ENCODE assay signal across 20 cellular contexts in genomic region chr17:73691321-73691766, GRCh38. TPM values are rescaled to one million over a fixed set of nuclear protein-coding genes. Genes with fewer than 3 reads are reported as not detected.
"Had no signal": no experiment of that assay in that cellular context is flagged by ENCODE, and none has a peak within 500 bp of the region (broad histone marks: within the 10 kb centered on the region; RNA-seq: fewer than 3 reads in every experiment).

No MANE protein-coding gene starts in this region.

- H3K4me1 ChIP-seq: adrenal gland, prostate gland, tibial nerve had no signal

- H3K4me3 Mint-ChIP-seq: activated T-helper 17 cell treated with anti-CD3 and anti-CD28 coated beads, Interleukin-2, amount 50 U/mL, for 72 hours; dendritic cell treated with granulocyte-macrophage colony-stimulating factor and Interleukin-4, amounts not matched to agents 40 ng/mL and 50 ng/mL, for 4 days; stimulated activated naive CD8-positive, alpha-beta T cell treated with anti-CD3 and anti-CD28 coated beads, Interleukin-15, Interleukin-2, amounts not matched to agents 100 ng/mL and 50 ng/mL, for 24 hours; T-helper 1 cell treated with Interleukin-12 subunit alpha and Interleukin-12 subunit beta and Interleukin-4 antibody, amounts not matched to agents 30 μg/mL and 1 μg/mL, for 36 hours had no signal

- H3K9me3 ChIP-seq: adrenal gland, left lung, prostate gland had no signal

- H2AFZ ChIP-seq: hepatocyte had no signal

- H3K27ac ChIP-seq: adrenal gland, hepatocyte, left lung, prostate gland, skin epidermis, tibial nerve had no signal

- H3K36me3 ChIP-seq: adrenal gland, left lung, prostate gland, tibial nerve had no signal

- H3K36me3 Mint-ChIP-seq: activated naive CD4-positive, alpha-beta T cell treated with anti-CD3 and anti-CD28 coated beads, Interleukin-2, amount 50 U/mL, for 72 hours had no signal

- H3K27ac Mint-ChIP-seq: activated naive CD4-positive, alpha-beta T cell treated with anti-CD3 and anti-CD28 coated beads, Interleukin-2, amount 50 U/mL, for 72 hours; activated T-helper 17 cell treated with anti-CD3 and anti-CD28 coated beads, Interleukin-2, amount 50 U/mL, for 72 hours; dendritic cell treated with granulocyte-macrophage colony-stimulating factor and Interleukin-4, amounts not matched to agents 40 ng/mL and 50 ng/mL, for 4 days; stimulated activated naive CD8-positive, alpha-beta T cell treated with anti-CD3 and anti-CD28 coated beads, Interleukin-15, Interleukin-2, amounts not matched to agents 100 ng/mL and 50 ng/mL, for 24 hours; T-helper 1 cell treated with Interleukin-12 subunit alpha and Interleukin-12 subunit beta and Interleukin-4 antibody, amounts not matched to agents 30 μg/mL and 1 μg/mL, for 36 hours had no signal

- H3K79me2 ChIP-seq: hepatocyte had no signal

- DNase-seq: activated CD4-positive, CD25-positive, alpha-beta regulatory T cell treated with anti-CD3 and anti-CD28 coated beads, Interleukin-2, amount 50 U/mL, for 72 hours; effector memory CD4-positive, alpha-beta T cell; left lung; right cardiac atrium; stimulated activated CD4-positive, alpha-beta T cell treated with anti-CD3 and anti-CD28 coated beads, Interleukin-15, amount 100 ng/mL, for 24 hours; stimulated activated CD4-positive, alpha-beta T cell treated with anti-CD3 and anti-CD28 coated beads, Interleukin-2, amount 100 ng/mL, for 48 hours had no signal

- H3K4me1 Mint-ChIP-seq: activated T-helper 17 cell treated with anti-CD3 and anti-CD28 coated beads, Interleukin-2, amount 50 U/mL, for 72 hours had no signal

- H3K27me3 Mint-ChIP-seq: activated T-helper 17 cell treated with anti-CD3 and anti-CD28 coated beads, Interleukin-2, amount 50 U/mL, for 72 hours; stimulated activated naive CD8-positive, alpha-beta T cell treated with anti-CD3 and anti-CD28 coated beads, Interleukin-15, Interleukin-2, amounts not matched to agents 100 ng/mL and 50 ng/mL, for 24 hours had no signal

- H3K4me2 ChIP-seq: hepatocyte had no signal

- H3K4me3 ChIP-seq: adrenal gland, hepatocyte, left lung, prostate gland, skin epidermis, tibial nerve had no signal

- H3K27me3 ChIP-seq: adrenal gland, hepatocyte, left lung, tibial nerve had no signal

- H3K9me3 Mint-ChIP-seq: activated T-helper 17 cell treated with anti-CD3 and anti-CD28 coated beads, Interleukin-2, amount 50 U/mL, for 72 hours; stimulated activated naive CD8-positive, alpha-beta T cell treated with anti-CD3 and anti-CD28 coated beads, Interleukin-15, Interleukin-2, amounts not matched to agents 100 ng/mL and 50 ng/mL, for 24 hours had no signal

- ATAC-seq: activated naive CD4-positive, alpha-beta T cell treated with anti-CD3 and anti-CD28 coated beads, Interleukin-2, amount 50 U/mL, for 72 hours; activated T-helper 17 cell treated with anti-CD3 and anti-CD28 coated beads, Interleukin-2, amount 50 U/mL, for 72 hours; left lung; right cardiac atrium had no signal

- FAIRE-seq: bronchial epithelial cell, keratinocyte had no signal

RNA-seq across cellular contexts. Expression of gene SDK2, which starts 47.1 kb away (rescaled TPM):
- total RNA-seq: lung microvascular endothelial cell, myocyte had no signal
